13 cellular contexts compared by ENCODE assay signal in genomic region chr17:20281860-20282259, GRCh38.
DNase-seq lines count a peak whose midpoint lies in the region; ATAC-seq lines count a peak whose summit lies in the region.
"Had no signal": no experiment of that assay in that cellular context is flagged by ENCODE, and none has a peak within 500 bp of the region (broad histone marks: within the 10 kb centered on the region; RNA-seq: fewer than 3 reads in every experiment).

No MANE protein-coding gene starts in this region.

- H3K27ac Mint-ChIP-seq in immature natural killer cell, result peak overlapping the region in 4 of 6 donors; percentile 2 to 45 (median 28)

- ATAC-seq in sciatic nerve (peak; percentile 34), GM21576 (IDR thresholded peaks at IDR 0.05; ENCODE audit: unreplicated experiment) (no peak)
- ATAC-seq: A549; naive thymus-derived CD8-positive, alpha-beta T cell had no signal

- peaks cover 2 to 29% of the 10 kb centered on the region in 2 donors for H3K4me1 Mint-ChIP-seq in immature natural killer cell

- H3K9me3 Mint-ChIP-seq in immature natural killer cell, result no peaks in the 10 kb centered on the region
- H3K9me3 Mint-ChIP-seq: naive thymus-derived CD8-positive, alpha-beta T cell had no signal

- H3K27me3 Mint-ChIP-seq in immature natural killer cell (ENCODE audit: low read depth in 3 of 3), result peaks cover 0 to 5% (median 4%) of the 10 kb centered on the region in 3 donors
- H3K27me3 Mint-ChIP-seq: naive thymus-derived CD8-positive, alpha-beta T cell had no signal

- DNase-seq in NCI-H524 (lab: John Stamatoyannopoulos, UW) (peak; percentile 5 to 18), NCI-H524 treated with DMSO at 0.1 percent for 48 hours (lab: John Stamatoyannopoulos, UW) (no peak), anterior cingulate cortex (lab: John Stamatoyannopoulos, UW) (peak in 45 of 58 donors; percentile 13 to 74 (median 42)), immature natural killer cell (peak in 1 of 3 donors; percentile 19), sciatic nerve (ENCODE audit: low spot score) (peak; percentile 67), NCI-H1436 (lab: John Stamatoyannopoulos, UW) (no peak), H7 (no peak)
- DNase-seq: activated effector memory CD4-positive, alpha-beta T cell treated with Interleukin-2 at 50 U/mL for 16 hours; central memory CD4-positive, alpha-beta T cell; esophagus squamous epithelium; naive thymus-derived CD8-positive, alpha-beta T cell had no signal

- H3K36me3 ChIP-seq in H7 (replicated peaks; ENCODE audit: control insufficient read depth, insufficient read depth, low read length), result peaks cover 3% of the 10 kb centered on the region
- H3K36me3 ChIP-seq: esophagus squamous epithelium had no signal

- intact Hi-C loops in sciatic nerve (cut with DNase I), result no loop called here

- no peak overlapping the region for H3K4me3 Mint-ChIP-seq in immature natural killer cell
- H3K4me3 Mint-ChIP-seq: naive thymus-derived CD8-positive, alpha-beta T cell had no signal

- H3K36me3 Mint-ChIP-seq in immature natural killer cell, result peaks cover 0 to 25% (median 3%) of the 10 kb centered on the region in 3 donors

- no peak overlapping the region for H3K4me3 ChIP-seq in H7 (ENCODE audit: insufficient read depth, low read depth, low read length)
- H3K4me3 ChIP-seq: A549, esophagus squamous epithelium had no signal

- H3K27me3 ChIP-seq in H7 (ENCODE audit: control insufficient read depth, insufficient read depth, low read length), result no peaks in the 10 kb centered on the region
- H3K27me3 ChIP-seq: esophagus squamous epithelium had no signal

Comparison
In these comparisons a context has a peak if more than half of its experiments do, and no peak if none do; other contexts are left out.
1. DNase-seq: peak in NCI-H524 (2 of 2), anterior cingulate cortex (45 of 58) and sciatic nerve (single experiment); none in NCI-H524 treated with DMSO at 0.1 percent for 48 hours (single experiment), NCI-H1436 (single experiment) and H7 (single experiment).